ENCODE assay signal across 15 cellular contexts in genomic region chr15:64552281-64552948, GRCh38.
"Had no signal": no experiment of that assay in that cellular context is flagged by ENCODE, and none has a peak within 500 bp of the region (broad histone marks: within the 10 kb centered on the region; RNA-seq: fewer than 3 reads in every experiment).

No MANE protein-coding gene starts in this region.

- H3K9me3 ChIP-seq: colonic mucosa, heart left ventricle, neutrophil, sigmoid colon had no signal

- H3K4me3 ChIP-seq: colonic mucosa, heart left ventricle, sigmoid colon had no signal

- H3K27ac ChIP-seq: colonic mucosa, foreskin keratinocyte, heart left ventricle, neutrophil, sigmoid colon had no signal

- ATAC-seq: activated CD8-positive, alpha-beta T cell treated with anti-CD3 and anti-CD28 coated beads for 36 hours; foreskin keratinocyte; heart left ventricle had no signal

- H3K36me3 ChIP-seq: colonic mucosa, neutrophil, sigmoid colon had no signal

- DNase-seq: activated CD4-positive, alpha-beta T cell treated with anti-CD3 and anti-CD28 coated beads for 1 hour; activated CD8-positive, alpha-beta memory T cell treated with anti-CD3 and anti-CD28 coated beads, Interleukin-2, amount 50 U/mL, for 4 hours; activated CD8-positive, alpha-beta T cell treated with anti-CD3 and anti-CD28 coated beads for 36 hours; activated naive CD4-positive, alpha-beta T cell treated with Interleukin-2 at 50 U/mL for 16 hours; colonic mucosa; effector CD4-positive, alpha-beta T cell; foreskin keratinocyte; heart left ventricle; sigmoid colon; stimulated activated CD4-positive, alpha-beta T cell treated with anti-CD3 and anti-CD28 coated beads, Interleukin-12 subunit alpha, Interleukin-12 subunit beta, amount 100 ng/mL, for 4 hours; stimulated activated naive CD4-positive, alpha-beta T cell; substantia nigra had no signal

- H3K4me1 ChIP-seq: colonic mucosa, foreskin keratinocyte had no signal

- FAIRE-seq: endothelial cell of umbilical vein, keratinocyte had no signal

- H3K27me3 ChIP-seq: colonic mucosa, foreskin keratinocyte, heart left ventricle, neutrophil, sigmoid colon had no signal
